ENCODE assay signal across 14 cellular contexts in the genomic region with DNA sequence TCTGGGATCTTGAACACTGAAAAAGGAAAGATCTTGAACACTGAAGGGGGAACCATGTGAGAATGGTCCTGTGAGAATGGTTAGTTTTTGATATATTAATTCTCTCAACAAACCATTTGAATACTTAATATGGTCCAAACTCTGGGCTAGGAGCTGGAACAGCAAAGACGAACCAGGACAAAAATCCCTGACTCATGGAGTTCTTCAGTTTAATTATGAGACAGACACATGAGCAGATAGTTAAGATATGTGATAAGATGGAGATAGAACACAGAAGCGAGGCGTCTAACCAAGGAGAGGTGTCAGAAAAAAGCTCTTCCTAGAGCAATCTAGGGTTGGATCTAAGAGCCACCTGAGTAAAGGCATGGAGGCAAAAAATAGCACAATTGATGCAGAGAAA. TPM values are rescaled to one million over a fixed set of nuclear protein-coding genes. Genes with fewer than 3 reads are reported as not detected.
DNase-seq lines count a peak whose midpoint lies in the region; ATAC-seq and TF ChIP-seq lines count a peak whose summit lies in the region.
"Had no signal": no experiment of that assay in that cellular context is flagged by ENCODE, and none has a peak within 500 bp of the region (broad histone marks: within the 10 kb centered on the region; RNA-seq: fewer than 3 reads in every experiment).

No MANE protein-coding gene starts in this region.

- H3K79me2 ChIP-seq in Karpas-422 (ENCODE audit: low read length): peaks cover 27% of the 10 kb centered on the region

- no peak for TF ChIP-seq CTCF in neutrophil (IDR thresholded peaks at IDR 0.05)

- no peaks in the 10 kb centered on the region for H3K27me3 ChIP-seq in CD4-positive, alpha-beta memory T cell (ENCODE audit: insufficient read depth, low read length)
- H3K27me3 ChIP-seq in Karpas-422 (ENCODE audit: low read length): no peaks in the 10 kb centered on the region
- H3K27me3 ChIP-seq in neutrophil: no peaks in the 10 kb centered on the region

- peaks cover 10 to 48% of the 10 kb centered on the region in 2 donors for H3K36me3 Mint-ChIP-seq in CD4-positive, alpha-beta memory T cell
- H3K36me3 Mint-ChIP-seq in central memory CD8-positive, alpha-beta T cell (ENCODE audit: insufficient read depth): peaks cover 41% of the 10 kb centered on the region

- CTCF ChIA-PET in CD4-positive, alpha-beta memory T cell (lab: Charles Lee; ENCODE audit: partially characterized antibody): interaction anchor here (1.0 to 6.1 kb wide), 7 partner anchors 9 to 50 kb away, joined by 3 to 72 read pairs (median 8); no protein-coding TSS in a partner anchor

- H3K4me3 Mint-ChIP-seq in CD4-positive, alpha-beta memory T cell: peak overlapping the region; percentile 94 to 99 (median 97)
- peak overlapping the region; percentile 91 for H3K4me3 Mint-ChIP-seq in central memory CD8-positive, alpha-beta T cell

- POLR2A ChIA-PET in CD4-positive, alpha-beta memory T cell (lab: Charles Lee; ENCODE audit: partially characterized antibody): interaction anchor here (1.0 to 19.4 kb wide), 7 partner anchors 9 to 146 kb away, joined by 3 to 440 read pairs (median 15); a partner anchor contains a TSS

- H3K9me3 ChIP-seq in CD4-positive, alpha-beta memory T cell (ENCODE audit: control insufficient read depth in 1 of 2, low read length in 2 of 2): no peaks in the 10 kb centered on the region
- H3K9me3 ChIP-seq in Karpas-422 (ENCODE audit: low read length): no peaks in the 10 kb centered on the region
- no peaks in the 10 kb centered on the region for H3K9me3 ChIP-seq in neutrophil

- H3K4me2 ChIP-seq in Karpas-422 (ENCODE audit: low read depth, low read length, poor library complexity, severe bottlenecking): peak overlapping the region; percentile 91

- H3K9me3 Mint-ChIP-seq in CD4-positive, alpha-beta memory T cell: peaks cover 0 to 2% (median 0%) of the 10 kb centered on the region in 8 donors
- no peaks in the 10 kb centered on the region for H3K9me3 Mint-ChIP-seq in central memory CD8-positive, alpha-beta T cell
- H3K9me3 Mint-ChIP-seq: mesothelial cell of epicardium had no signal

- no peaks in the 10 kb centered on the region for H3K9me2 ChIP-seq in Karpas-422 (replicated peaks; ENCODE audit: insufficient read depth, low read length)

- no peak overlapping the region for H2AFZ ChIP-seq in Karpas-422 (ENCODE audit: low read length)

- H3K4me3 ChIP-seq in CD4-positive, alpha-beta memory T cell (ENCODE audit: low read length in 2 of 2): peak overlapping the region; percentile 19 to 76
- no peak overlapping the region for H3K4me3 ChIP-seq in Karpas-422 (ENCODE audit: low read length)
- peak overlapping the region; percentile 95 to 99 for H3K4me3 ChIP-seq in neutrophil (ENCODE audit: low read depth in 1 of 2, low read length in 1 of 2)

- peaks cover 89% of the 10 kb centered on the region for H3K4me1 ChIP-seq in CD4-positive, alpha-beta memory T cell (ENCODE audit: insufficient read depth, low read length)
- H3K4me1 ChIP-seq in Karpas-422 (ENCODE audit: low read length) (peaks cover 41% of the 10 kb centered on the region), neutrophil (ENCODE audit: control insufficient read depth in 1 of 2, insufficient read depth in 1 of 2, low read depth in 1 of 2, low read length in 1 of 2) (peaks cover 88 to 98% of the 10 kb centered on the region in 2 experiments)

- no peaks in the 10 kb centered on the region for H3K27me3 Mint-ChIP-seq in CD4-positive, alpha-beta memory T cell
- no peaks in the 10 kb centered on the region for H3K27me3 Mint-ChIP-seq in central memory CD8-positive, alpha-beta T cell

- intact Hi-C loops in CD4-positive, alpha-beta memory T cell (cut with micrococcal nuclease): loop anchor here (5.0 kb wide), 1 partner anchor 33 kb away; no protein-coding TSS in a partner anchor

- H4K20me1 ChIP-seq in Karpas-422 (ENCODE audit: insufficient read depth, low read depth, low read length): no peaks in the 10 kb centered on the region

- peak overlapping the region; percentile 72 for H3K27ac ChIP-seq in CD4-positive, alpha-beta memory T cell (ENCODE audit: low read depth, low read length)
- H3K27ac ChIP-seq in Karpas-422 (ENCODE audit: low read length): no peak overlapping the region
- peak overlapping the region; percentile 98 for H3K27ac ChIP-seq in neutrophil

- peaks cover 61 to 88% (median 72%) of the 10 kb centered on the region in 4 donors for H3K4me1 Mint-ChIP-seq in CD4-positive, alpha-beta memory T cell
- peaks cover 70% of the 10 kb centered on the region for H3K4me1 Mint-ChIP-seq in central memory CD8-positive, alpha-beta T cell

- peak overlapping the region; percentile 94 to 98 (median 96) for H3K27ac Mint-ChIP-seq in CD4-positive, alpha-beta memory T cell
- peak overlapping the region; percentile 96 for H3K27ac Mint-ChIP-seq in central memory CD8-positive, alpha-beta T cell (ENCODE audit: low read depth)
- H3K27ac Mint-ChIP-seq: mesothelial cell of epicardium had no signal

- ATAC-seq in central memory CD8-positive, alpha-beta T cell (replicated peaks; ENCODE audit: extremely low read depth, poor library complexity, severe bottlenecking): no peak
- ATAC-seq in HG03097 (IDR thresholded peaks at IDR 0.05; ENCODE audit: low FRiP score, unreplicated experiment) (no peak), GM21786 (IDR thresholded peaks at IDR 0.05; ENCODE audit: unreplicated experiment) (no peak)
- ATAC-seq: GM12878 had no signal

- H3K9ac ChIP-seq in Karpas-422 (ENCODE audit: low read length): no peak overlapping the region

- H3K36me3 ChIP-seq in CD4-positive, alpha-beta memory T cell (ENCODE audit: insufficient read depth, low read length): peaks cover 12% of the 10 kb centered on the region
- 0 out of 2 replicates have a peak, but pooled peaks cover 3% of the 10 kb centered on the region for H3K36me3 ChIP-seq in Karpas-422 (ENCODE audit: insufficient read depth, low read length)
- H3K36me3 ChIP-seq in neutrophil: peaks cover 43% of the 10 kb centered on the region

- DNase-seq in CD4-positive, alpha-beta memory T cell: no peak
- DNase-seq in Karpas-422 (no peak), NCI-H2196 treated with DMSO at 0.1 percent for 48 hours (lab: John Stamatoyannopoulos, UW; ENCODE audit: unreplicated experiment) (no peak)
- no peak for DNase-seq in central memory CD8-positive, alpha-beta T cell (ENCODE audit: low spot score in 2 of 2)
- DNase-seq: amniotic stem cell, NCI-H446, SHP77 treated with DMSO at 0.1 percent for 48 hours had no signal

RNA-seq across cellular contexts. Expression of a gene that starts 1.6 kb away (rescaled TPM):
- total RNA-seq in CD4-positive, alpha-beta memory T cell: 10 to 100 TPM; 71.0 to 76.6 TPM
- polyA plus RNA-seq in CD4-positive, alpha-beta memory T cell: 100 to 1,000 TPM; 154 to 173 TPM
- total RNA-seq in Karpas-422 (2014; rRNA removed; shearing (Covaris generic); ENCODE audit: low replicate concordance): 61.3 and 76.0 TPM in 2 replicates

RNA-seq across cellular contexts. Expression of a gene that starts 4.1 kb away (rescaled TPM):
- total RNA-seq in CD4-positive, alpha-beta memory T cell: 10 to 100 TPM in 1 of 2 experiments, 1 to 10 TPM in 1; 9.0 to 10.2 TPM
- polyA plus RNA-seq in CD4-positive, alpha-beta memory T cell: 1 to 10 TPM; 3.9 to 5.9 TPM
- total RNA-seq in Karpas-422 (2014; rRNA removed; shearing (Covaris generic); ENCODE audit: low replicate concordance): 6.9 and 8.6 TPM in 2 replicates

RNA-seq across cellular contexts. Expression of a gene that starts 12.2 kb away (rescaled TPM):
- 10 to 100 TPM; 12.2 to 13.4 TPM for total RNA-seq in CD4-positive, alpha-beta memory T cell
- 1 to 10 TPM in 1 of 2 donors, under 1 TPM in 1; 0.80 to 1.6 TPM for polyA plus RNA-seq in CD4-positive, alpha-beta memory T cell
- 0.61 and 5.8 TPM in 2 replicates for total RNA-seq in Karpas-422 (2014; rRNA removed; shearing (Covaris generic); ENCODE audit: low replicate concordance)
- total RNA-seq: skeletal muscle tissue had no signal

RNA-seq across cellular contexts. Expression of a gene that starts 25.2 kb away (rescaled TPM):
- under 1 TPM; 0.72 to 0.79 TPM for total RNA-seq in CD4-positive, alpha-beta memory T cell
- not detected for polyA plus RNA-seq in CD4-positive, alpha-beta memory T cell
- total RNA-seq in Karpas-422 (2014; rRNA removed; shearing (Covaris generic); ENCODE audit: low replicate concordance): not detected in 2 replicates
- total RNA-seq: M059J, skeletal muscle tissue had no signal

RNA-seq across cellular contexts. Expression of a gene that starts 50.5 kb away (rescaled TPM):
- 10 to 100 TPM; 74.2 to 74.3 TPM for total RNA-seq in CD4-positive, alpha-beta memory T cell
- polyA plus RNA-seq in CD4-positive, alpha-beta memory T cell: 100 to 1,000 TPM in 1 of 2 donors, 10 to 100 TPM in 1; 98.8 to 105 TPM
- total RNA-seq in Karpas-422 (2014; rRNA removed; shearing (Covaris generic); ENCODE audit: low replicate concordance): 19.7 and 21.1 TPM in 2 replicates
